Comparison of ENCODE assay signal across 22 cellular contexts in the genomic region with DNA sequence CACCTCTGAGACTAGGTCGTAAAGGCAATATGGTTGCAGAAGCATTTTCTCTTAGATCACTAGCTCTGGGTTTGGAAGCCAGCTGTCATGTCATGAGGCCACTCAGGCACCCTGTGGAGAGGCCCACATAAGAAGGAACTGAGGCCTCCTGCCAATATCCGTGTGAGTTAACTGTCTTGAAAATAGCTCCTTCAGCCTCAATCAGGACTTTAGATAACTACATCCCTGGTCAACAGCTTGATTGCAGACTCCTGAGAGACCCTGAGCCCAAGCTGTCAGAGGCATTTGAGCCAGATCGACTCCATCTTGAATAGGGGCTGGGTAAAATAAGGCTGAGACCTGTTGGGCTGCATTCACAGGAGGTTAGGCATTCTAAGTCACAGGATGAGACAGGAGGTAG. TPM values are rescaled to one million over a fixed set of nuclear protein-coding genes. Genes with fewer than 3 reads are reported as not detected.
DNase-seq lines count a peak whose midpoint lies in the region; ATAC-seq and TF ChIP-seq lines count a peak whose summit lies in the region.
"Had no signal": no experiment of that assay in that cellular context is flagged by ENCODE, and none has a peak within 500 bp of the region (broad histone marks: within the 10 kb centered on the region; RNA-seq: fewer than 3 reads in every experiment).

No MANE protein-coding gene starts in this region.

- H3K9ac ChIP-seq in neural cell (ENCODE audit: low read length) (no peak overlapping the region), smooth muscle cell (ENCODE audit: low read depth) (no peak overlapping the region)
- H3K9ac ChIP-seq: BLaER1 treated with 17β-estradiol and CSF1 and Interleukin-3, amounts not matched to agents 10 nM and 100 nM had no signal

- ATAC-seq in HG02588 (IDR thresholded peaks at IDR 0.05; ENCODE audit: unreplicated experiment): no peak
- ATAC-seq: left colon; natural killer cell treated with Interleukin-12 subunit alpha and Interleukin-12 subunit beta and Interleukin-15 and Interleukin-18, amount 100 ng/mL, for 72 hours; sciatic nerve had no signal

- H3K79me2 ChIP-seq in neural cell (replicated peaks; ENCODE audit: insufficient read depth, low read length) (no peaks in the 10 kb centered on the region), smooth muscle cell (ENCODE audit: low read depth) (no peaks in the 10 kb centered on the region)

- H3K4me1 ChIP-seq in adrenal gland (replicated peaks in 1 of 2) (peaks cover 4 to 6% of the 10 kb centered on the region in 2 donors), smooth muscle cell (ENCODE audit: low read depth) (no peaks in the 10 kb centered on the region)
- H3K4me1 ChIP-seq: BLaER1 treated with 17β-estradiol and CSF1 and Interleukin-3, amounts not matched to agents 10 nM and 100 nM; colonic mucosa; uterus had no signal

- no peak for TF ChIP-seq CTCF in adrenal gland (IDR thresholded peaks at IDR 0.05)
- no peak for TF ChIP-seq CTCF in neural cell (IDR thresholded peaks at IDR 0.05; ENCODE audit: poor library complexity, severe bottlenecking)
- TF ChIP-seq CTCF in smooth muscle cell (IDR thresholded peaks at IDR 0.05; ENCODE audit: borderline replicate concordance, insufficient read depth, poor library complexity, severe bottlenecking): no peak

- 41 to 56% (median 48%) methylated on average over 2 to 3 of the region's 3 CpGs for WGBS in adrenal gland, 4 donors
- WGBS in smooth muscle cell (ENCODE audit: low lambda C conversion rate): 48% methylated on average over 3 of the region's 3 CpGs

- no peak overlapping the region for H2AFZ ChIP-seq in neural cell (ENCODE audit: low read depth, low read length)
- H2AFZ ChIP-seq in smooth muscle cell (ENCODE audit: low read depth): no peak overlapping the region

- peak; percentile 18 for DNase-seq in NCI-H82 (lab: John Stamatoyannopoulos, UW)
- no peak for DNase-seq in NCI-H82 treated with DMSO at 0.1 percent for 48 hours (lab: John Stamatoyannopoulos, UW; ENCODE audit: unreplicated experiment)
- peak; percentile 53 for DNase-seq in NCI-H69 (lab: John Stamatoyannopoulos, UW)
- no peak for DNase-seq in adrenal gland
- no peak for DNase-seq in smooth muscle cell (lab: John Stamatoyannopoulos, UW; ENCODE audit: unreplicated experiment)
- DNase-seq in NCI-H345 treated with DMSO at 0.1 percent for 48 hours (lab: John Stamatoyannopoulos, UW; ENCODE audit: unreplicated experiment): no peak
- DNase-seq: activated CD4-positive, alpha-beta T cell treated with anti-CD3 and anti-CD28 coated beads for 48 hours; activated naive CD8-positive, alpha-beta T cell treated with anti-CD3 and anti-CD28 coated beads, Interleukin-2, amount 10 ng/mL, durations not matched to agents 7 days and 5 days; colonic mucosa; head of caudate nucleus; left colon; mesenchymal stem cell; NCI-H1048; NCI-H2029 treated with DMSO at 0.1 percent for 48 hours; posterior cingulate gyrus; SW 1271; uterus had no signal

- H3K4me2 ChIP-seq in neural cell (ENCODE audit: low read length) (no peak overlapping the region), smooth muscle cell (no peak overlapping the region)
- H3K4me2 ChIP-seq: BLaER1 treated with 17β-estradiol and CSF1 and Interleukin-3, amounts not matched to agents 10 nM and 100 nM had no signal

- intact Hi-C loops in adrenal gland (cut with DNase I): no loop called here

- H3K4me3 ChIP-seq in adrenal gland: no peak overlapping the region
- H3K4me3 ChIP-seq in neural cell (ENCODE audit: low read length): no peak overlapping the region
- no peak overlapping the region for H3K4me3 ChIP-seq in smooth muscle cell
- H3K4me3 ChIP-seq: BLaER1 treated with 17β-estradiol and CSF1 and Interleukin-3, amounts not matched to agents 10 nM and 100 nM; colonic mucosa; uterus had no signal

- H3K9me2 ChIP-seq in neural cell (ENCODE audit: insufficient read depth, low read length): no peaks in the 10 kb centered on the region

- H3K27ac ChIP-seq in adrenal gland: peak overlapping the region in 3 of 5 donors; percentile 27 to 74 (median 61)
- H3K27ac ChIP-seq in neural cell (ENCODE audit: low read length): peak overlapping the region; percentile 49
- no peak overlapping the region for H3K27ac ChIP-seq in smooth muscle cell (ENCODE audit: low read depth)
- H3K27ac ChIP-seq: BLaER1 treated with 17β-estradiol and CSF1 and Interleukin-3, amounts not matched to agents 10 nM and 100 nM; colonic mucosa had no signal

- H3K36me3 ChIP-seq in adrenal gland (replicated peaks in 1 of 2) (no peaks in the 10 kb centered on the region), neural cell (ENCODE audit: insufficient read depth, low read length) (no peaks in the 10 kb centered on the region), smooth muscle cell (ENCODE audit: low read depth) (no peaks in the 10 kb centered on the region)
- H3K36me3 ChIP-seq: BLaER1 treated with 17β-estradiol and CSF1 and Interleukin-3, amounts not matched to agents 10 nM and 100 nM; colonic mucosa; uterus had no signal

- no peak for TF ChIP-seq RAD21 in neural cell (conservative IDR thresholded peaks at IDR 0.05)

- H3F3A ChIP-seq in neural cell (ENCODE audit: insufficient read depth, low read length, poor library complexity, severe bottlenecking): no peaks in the 10 kb centered on the region
- H3F3A ChIP-seq in smooth muscle cell (ENCODE audit: low read depth): no peaks in the 10 kb centered on the region

- no peaks in the 10 kb centered on the region for H3K9me3 ChIP-seq in adrenal gland (replicated peaks in 1 of 3)
- H3K9me3 ChIP-seq in neural cell (ENCODE audit: low read length): no peaks in the 10 kb centered on the region
- H3K9me3 ChIP-seq in smooth muscle cell (replicated peaks; ENCODE audit: low read depth): no peaks in the 10 kb centered on the region
- H3K9me3 ChIP-seq: colonic mucosa, uterus had no signal

- no peak for TF ChIP-seq EP300 in neural cell (conservative IDR thresholded peaks at IDR 0.05; ENCODE audit: poor library complexity, severe bottlenecking)

- H4K20me1 ChIP-seq in neural cell (ENCODE audit: insufficient read depth): no peaks in the 10 kb centered on the region
- no peaks in the 10 kb centered on the region for H4K20me1 ChIP-seq in smooth muscle cell (ENCODE audit: low read depth)
- H4K20me1 ChIP-seq: BLaER1 treated with 17β-estradiol and CSF1 and Interleukin-3, amounts not matched to agents 10 nM and 100 nM had no signal

- H3K27me3 ChIP-seq in adrenal gland: peaks cover 5% of the 10 kb centered on the region
- no peaks in the 10 kb centered on the region for H3K27me3 ChIP-seq in neural cell (ENCODE audit: insufficient read depth, low read depth, low read length)
- no peaks in the 10 kb centered on the region for H3K27me3 ChIP-seq in smooth muscle cell (ENCODE audit: low read depth)
- H3K27me3 ChIP-seq: colonic mucosa, uterus had no signal

- TF ChIP-seq POLR2A in adrenal gland (IDR thresholded peaks at IDR 0.05): no peak

TF ChIP-seq in neural cell, 6 proteins besides CTCF, POLR2A, EP300 and RAD21:
- TF ChIP-seq MXI1 (conservative IDR thresholded peaks at IDR 0.05; ENCODE audit: poor library complexity, severe bottlenecking): no peak
- TF ChIP-seq POLR2AphosphoS5 (IDR thresholded peaks at IDR 0.05): peak; percentile 14
TF ChIP-seq in neural cell: peak in this region for 1.

RNA-seq across cellular contexts. Expression of a gene that starts 15.1 kb away (rescaled TPM):
- 10 to 100 TPM; 34.4 to 84.8 (median 43.0) TPM for total RNA-seq in adrenal gland
- 10 to 100 TPM; 13.9 to 87.0 (median 15.7) TPM for polyA plus RNA-seq in adrenal gland
- polyA plus RNA-seq in neural cell: 14.4 and 15.1 TPM in 2 replicates
- polyA minus RNA-seq in neural cell: 32.1 and 43.5 TPM in 2 replicates
- 1.1 and 1.2 TPM in 2 replicates for total RNA-seq in smooth muscle cell
- polyA plus RNA-seq in smooth muscle cell: 1.0 and 1.1 TPM in 2 replicates

Comparison
In these comparisons a context has a peak if more than half of its experiments do, and no peak if none do; other contexts are left out.
1. DNase-seq: peak in NCI-H82 (single experiment) and NCI-H69 (single experiment); none in NCI-H82 treated with DMSO at 0.1 percent for 48 hours (single experiment), adrenal gland (0 of 7), smooth muscle cell (single experiment) and NCI-H345 treated with DMSO at 0.1 percent for 48 hours (single experiment).